Comparison of ENCODE assay signal across 8 cellular contexts in the genomic region with DNA sequence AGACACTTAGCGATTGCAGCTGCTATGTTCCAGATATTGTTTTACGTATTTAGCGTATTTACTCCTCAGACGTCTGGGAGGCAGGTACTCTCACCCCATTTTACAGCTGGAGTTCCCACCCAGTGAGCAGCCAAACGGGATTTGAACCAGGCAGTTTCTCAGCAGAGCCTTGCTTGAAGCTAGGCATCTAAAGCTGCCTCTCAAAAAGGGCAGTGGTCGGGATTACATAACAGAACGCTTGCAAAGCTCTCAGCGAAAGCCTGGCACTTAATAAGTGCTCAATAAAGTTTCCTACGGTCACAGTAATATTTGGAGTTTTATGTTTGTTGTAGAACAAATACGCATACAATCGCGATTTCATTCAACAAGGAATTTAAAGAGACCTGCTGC.
DNase-seq lines count a peak whose midpoint lies in the region; ATAC-seq and TF ChIP-seq lines count a peak whose summit lies in the region.

No MANE protein-coding gene starts in this region.

- peaks cover 0 to 3% of the 10 kb centered on the region in 2 donors for H3K27me3 ChIP-seq in duodenal mucosa (ENCODE audit: control insufficient read depth in 1 of 2, insufficient read depth in 2 of 2, low read length in 2 of 2)
- no peaks in the 10 kb centered on the region for H3K27me3 ChIP-seq in parathyroid adenoma (ENCODE audit: control insufficient read depth, insufficient read depth, low read length)
- H3K27me3 ChIP-seq in WERI-Rb-1 (ENCODE audit: insufficient read depth, low read depth, severe bottlenecking): no peaks in the 10 kb centered on the region

- H3K9ac ChIP-seq in ES-I3 (ENCODE audit: low read depth, low read length): peak overlapping the region; percentile 59; the same call in 1 of the 2 replicates
- H3K9ac ChIP-seq in duodenal mucosa (ENCODE audit: low read depth in 1 of 2, low read length in 2 of 2): no peak overlapping the region
- no peak overlapping the region for H3K9ac ChIP-seq in parathyroid adenoma

- H3K27ac ChIP-seq in duodenal mucosa (ENCODE audit: low read depth, low read length) (no peak overlapping the region), parathyroid adenoma (peak overlapping the region; percentile 71), WERI-Rb-1 (no peak overlapping the region)

- peak overlapping the region; percentile 53 for H2AFZ ChIP-seq in parathyroid adenoma

- no peaks in the 10 kb centered on the region for H3K36me3 ChIP-seq in ES-I3 (ENCODE audit: insufficient read depth, low read length)
- H3K36me3 ChIP-seq in duodenal mucosa (ENCODE audit: control insufficient read depth in 1 of 2, insufficient read depth in 2 of 2, low read length in 2 of 2): no peaks in the 10 kb centered on the region
- H3K36me3 ChIP-seq in parathyroid adenoma (ENCODE audit: control insufficient read depth, insufficient read depth, low read length): no peaks in the 10 kb centered on the region
- no peaks in the 10 kb centered on the region for H3K36me3 ChIP-seq in WERI-Rb-1

- no peaks in the 10 kb centered on the region for H3K9me3 ChIP-seq in ES-I3 (ENCODE audit: control insufficient read depth, insufficient read depth, low read length)
- H3K9me3 ChIP-seq in duodenal mucosa (ENCODE audit: control insufficient read depth in 1 of 2, low read length in 2 of 2): no peaks in the 10 kb centered on the region
- H3K9me3 ChIP-seq in parathyroid adenoma (ENCODE audit: control insufficient read depth, low read length): no peaks in the 10 kb centered on the region
- H3K9me3 ChIP-seq in WERI-Rb-1 (ENCODE audit: severe bottlenecking): no peaks in the 10 kb centered on the region

- TF ChIP-seq CTCF in parathyroid adenoma (IDR thresholded peaks at IDR 0.05) (no peak), WERI-Rb-1 (IDR thresholded peaks at IDR 0.05; ENCODE audit: low read depth, low read length) (no peak)

- ATAC-seq in GM18498 (IDR thresholded peaks at IDR 0.05; ENCODE audit: unreplicated experiment): no peak
- no peak for ATAC-seq in GM19397 (IDR thresholded peaks at IDR 0.05; ENCODE audit: unreplicated experiment)
- no peak for ATAC-seq in HG03439 (IDR thresholded peaks at IDR 0.05; ENCODE audit: unreplicated experiment)

- H3K79me2 ChIP-seq in parathyroid adenoma: peaks cover 14% of the 10 kb centered on the region

- peak overlapping the region; percentile 74 for H3K4me2 ChIP-seq in parathyroid adenoma (ENCODE audit: low read length)

- DNase-seq in MV-4-11 (lab: John Stamatoyannopoulos, UW) (peak; percentile 23), WERI-Rb-1 (no peak)

- H3K4me1 ChIP-seq in ES-I3 (ENCODE audit: insufficient read depth, low read length) (peaks cover 8% of the 10 kb centered on the region), duodenal mucosa (ENCODE audit: control insufficient read depth in 1 of 2, insufficient read depth in 2 of 2, low read length in 2 of 2) (peaks cover 29 to 34% of the 10 kb centered on the region in 2 donors), parathyroid adenoma (peaks cover 12% of the 10 kb centered on the region)

- H3K4me3 ChIP-seq in duodenal mucosa (ENCODE audit: low read depth in 1 of 2, low read length in 2 of 2) (peak overlapping the region; percentile 57 to 83), parathyroid adenoma (ENCODE audit: low read depth, low read length) (peak overlapping the region; percentile 46), WERI-Rb-1 (ENCODE audit: low read depth, low read length) (no peak overlapping the region)
